26 cellular contexts compared by ENCODE assay signal in genomic region chr6:21616005-21616404, GRCh38. TPM values are rescaled to one million over a fixed set of nuclear protein-coding genes. Genes with fewer than 3 reads are reported as not detected.
DNase-seq lines count a peak whose midpoint lies in the region; FAIRE-seq and TF ChIP-seq lines count a peak whose summit lies in the region.
"Had no signal": no experiment of that assay in that cellular context is flagged by ENCODE, and none has a peak within 500 bp of the region (broad histone marks: within the 10 kb centered on the region; RNA-seq: fewer than 3 reads in every experiment).

No MANE protein-coding gene starts in this region.

- H3K79me1 ChIP-seq in H9 (ENCODE audit: insufficient read depth, low read depth, low read length, poor library complexity, severe bottlenecking) (no peaks in the 10 kb centered on the region), trophoblast cell (ENCODE audit: low read length) (peaks cover 19% of the 10 kb centered on the region)

- H2AK5ac ChIP-seq in H9 (ENCODE audit: insufficient read length, low read length): no peak overlapping the region
- no peak overlapping the region for H2AK5ac ChIP-seq in trophoblast cell (ENCODE audit: low read length)

- H3K4me1 Mint-ChIP-seq in H9: peaks cover 19 to 24% of the 10 kb centered on the region in 2 experiments
- H3K4me1 Mint-ChIP-seq: stimulated activated naive CD8-positive, alpha-beta T cell treated with anti-CD3 and anti-CD28 coated beads, Interleukin-15, amount 100 ng/mL, for 72 hours had no signal

- H3K9me2 ChIP-seq in PC-9 (ENCODE audit: insufficient read depth): no peaks in the 10 kb centered on the region

- H3K4me3 Mint-ChIP-seq in H9: no peak overlapping the region
- H3K4me3 Mint-ChIP-seq: dendritic cell treated with granulocyte-macrophage colony-stimulating factor and Interleukin-4, amounts not matched to agents 40 ng/mL and 50 ng/mL, for 4 days; natural killer cell treated with Interleukin-12 subunit alpha and Interleukin-12 subunit beta and Interleukin-15 and Interleukin-18, amount 100 ng/mL, for 72 hours; stimulated activated naive CD8-positive, alpha-beta T cell treated with anti-CD3 and anti-CD28 coated beads, Interleukin-15, amount 100 ng/mL, for 72 hours; T-helper 1 cell treated with Interleukin-12 subunit alpha and Interleukin-12 subunit beta and Interleukin-4 antibody, amounts not matched to agents 30 μg/mL and 1 μg/mL, for 36 hours had no signal

- no peak overlapping the region for H3K4me3 ChIP-seq in PC-9
- H3K4me3 ChIP-seq in endothelial cell of umbilical vein (replicated peaks in 1 of 3; ENCODE audit: insufficient read depth in 1 of 3, low read depth in 1 of 3, low read length in 3 of 3): no peak overlapping the region
- H3K4me3 ChIP-seq in trophoblast cell (ENCODE audit: low read depth, low read length): no peak overlapping the region
- H3K4me3 ChIP-seq: prostate gland, transverse colon had no signal

- no peak overlapping the region for H3K18ac ChIP-seq in H9 (ENCODE audit: insufficient read length, low read depth, low read length)
- H3K18ac ChIP-seq in trophoblast cell (ENCODE audit: low read length): no peak overlapping the region

- no peak overlapping the region for H3T11ph ChIP-seq in H9 (ENCODE audit: low read length)

- no peak overlapping the region for H3K27ac ChIP-seq in H9 (ENCODE audit: insufficient read length, low read depth, low read length)
- H3K27ac ChIP-seq in PC-9: peak overlapping the region; percentile 22
- peak overlapping the region; percentile 87 for H3K27ac ChIP-seq in endothelial cell of umbilical vein (ENCODE audit: insufficient read depth, low read depth, low read length)
- peak overlapping the region; percentile 82 for H3K27ac ChIP-seq in trophoblast cell (ENCODE audit: low read depth, low read length)
- H3K27ac ChIP-seq: epithelial cell of prostate, prostate gland, transverse colon had no signal

- H3K23ac ChIP-seq in H9 (ENCODE audit: insufficient read length, low read depth, low read length) (no peak overlapping the region), trophoblast cell (ENCODE audit: low read length) (no peak overlapping the region)

- H3K4me1 ChIP-seq in H9 (ENCODE audit: insufficient read depth, low read length): no peaks in the 10 kb centered on the region; the same call in 1 of the 2 replicates
- peaks cover 18% of the 10 kb centered on the region for H3K4me1 ChIP-seq in PC-9 (replicated peaks; ENCODE audit: insufficient read depth)
- peaks cover 20% of the 10 kb centered on the region for H3K4me1 ChIP-seq in endothelial cell of umbilical vein (ENCODE audit: control insufficient read depth, extremely low read depth, insufficient read depth, low read length)
- peaks cover 10 to 21% of the 10 kb centered on the region in 2 experiments for H3K4me1 ChIP-seq in trophoblast cell (ENCODE audit: control insufficient read depth in 1 of 2, insufficient read depth in 2 of 2, low read length in 2 of 2)
- H3K4me1 ChIP-seq: prostate gland, transverse colon had no signal

- no peak overlapping the region for H2BK20ac ChIP-seq in H9 (ENCODE audit: low read depth, low read length, poor library complexity, severe bottlenecking)

- H4K91ac ChIP-seq in H9 (ENCODE audit: insufficient read length, low read depth, low read length) (no peak overlapping the region), trophoblast cell (ENCODE audit: low read depth, low read length) (peak overlapping the region; percentile 83)

- H3K79me2 ChIP-seq in H9 (ENCODE audit: insufficient read depth, low read length) (no peaks in the 10 kb centered on the region), PC-9 (ENCODE audit: low read depth) (no peaks in the 10 kb centered on the region), endothelial cell of umbilical vein (ENCODE audit: control insufficient read depth, insufficient read depth, low read length) (no peaks in the 10 kb centered on the region), trophoblast cell (ENCODE audit: control insufficient read depth, insufficient read depth, low read length, poor library complexity) (no peaks in the 10 kb centered on the region)

- intact Hi-C loops in PC-9 (cut with micrococcal nuclease; ENCODE audit: unreplicated experiment): no loop called here
- intact Hi-C loops in endothelial cell of umbilical vein (cut with micrococcal nuclease): loop anchor here (1.0 to 5.0 kb wide), 4 partner anchors 48 to 231 kb away; no protein-coding TSS in a partner anchor

- FAIRE-seq in endothelial cell of umbilical vein (lab: Jason Lieb, UNC): peak; percentile 82

- CTCF ChIA-PET in PC-9 (lab: Charles Lee) (no interaction called here), endothelial cell of umbilical vein (lab: Charles Lee) (interaction anchor here (1.0 kb wide), 1 partner anchor 22 kb away, joined by 3 read pairs; the partner anchor contains the start of gene SOX4)

- H3K27me3 ChIP-seq in H9 (ENCODE audit: insufficient read depth, low read length) (no peaks in the 10 kb centered on the region), PC-9 (ENCODE audit: insufficient read depth, low read depth) (no peaks in the 10 kb centered on the region), endothelial cell of umbilical vein (ENCODE audit: control insufficient read depth in 2 of 2, insufficient read depth in 2 of 2, low read length in 2 of 2) (no peaks in the 10 kb centered on the region), trophoblast cell (ENCODE audit: insufficient read depth, low read length) (no peaks in the 10 kb centered on the region)
- H3K27me3 ChIP-seq: transverse colon had no signal

- H3K14ac ChIP-seq in H9 (ENCODE audit: insufficient read depth, low read length): no peak overlapping the region
- H3K14ac ChIP-seq in trophoblast cell (ENCODE audit: low read length): no peak overlapping the region

- no peaks in the 10 kb centered on the region for H3K9me1 ChIP-seq in endothelial cell of umbilical vein (replicated peaks; ENCODE audit: control insufficient read depth, extremely low read depth, insufficient read depth, low read length)

- no peaks in the 10 kb centered on the region; the same call in 1 of the 2 replicates for H3F3A ChIP-seq in PC-9 (ENCODE audit: insufficient read depth, low read depth)

- POLR2A ChIA-PET in PC-9 (lab: Charles Lee; ENCODE audit: unreplicated experiment) (interaction anchor here (0.6 kb wide), 1 partner anchor 136 kb away, joined by 7 read pairs; no protein-coding TSS in a partner anchor), endothelial cell of umbilical vein (lab: Charles Lee) (interaction anchor here (0.7 kb wide), 1 partner anchor 145 kb away, joined by 3 read pairs; no protein-coding TSS in a partner anchor)

- H3K23me2 ChIP-seq in H9 (ENCODE audit: insufficient read length, low read depth, low read length, poor library complexity, severe bottlenecking): no peaks in the 10 kb centered on the region

- BruUV-seq in PC-9 (replicated peaks; lab: Mats Ljungman, UMichigan): no TSS peak
- BruUV-seq in endothelial cell of umbilical vein (replicated peaks; lab: Mats Ljungman, UMichigan): no TSS peak

- H3K56ac ChIP-seq in H9 (ENCODE audit: insufficient read length, low read depth, low read length): no peak overlapping the region

- H2BK5ac ChIP-seq in H9 (ENCODE audit: insufficient read length, low read length): no peak overlapping the region
- peak overlapping the region; percentile 79 for H2BK5ac ChIP-seq in trophoblast cell (ENCODE audit: low read depth, low read length, poor library complexity)

- no peak for DNase-seq in H9
- peak; percentile 47 to 51 for DNase-seq in PC-9
- peak; percentile 84 for DNase-seq in endothelial cell of umbilical vein (ENCODE audit: low read depth, low spot score)
- peak; percentile 93 to 94 for DNase-seq in trophoblast cell
- DNase-seq in AG08395 (ENCODE audit: low spot score): no peak
- DNase-seq in medulla oblongata (ENCODE audit: extremely low spot score): no peak
- DNase-seq in SIG-M5 (lab: John Stamatoyannopoulos, UW): no peak
- DNase-seq: activated CD4-positive, alpha-beta T cell treated with anti-CD3 and anti-CD28 coated beads, Interleukin-2, amount 50 U/mL, for 4 hours; activated CD8-positive, alpha-beta memory T cell treated with anti-CD3 and anti-CD28 coated beads, Interleukin-2, amount 50 U/mL, for 48 hours; activated gamma-delta T cell treated with Interleukin-2 at 50 U/mL for 16 hours; COR-L47; DMS79 treated with DMSO at 0.1 percent for 48 hours; foreskin melanocyte; HCEC 1CT; kidney glomerular epithelial cell; midbrain; NCI-H1417; NCI-H524 treated with DMSO at 0.1 percent for 48 hours; stimulated activated CD4-positive, alpha-beta T cell treated with anti-CD3 and anti-CD28 coated beads, Interleukin-4, amount 100 ng/mL, for 24 hours; stimulated activated naive CD8-positive, alpha-beta T cell treated with anti-CD3 and anti-CD28 coated beads, Interleukin-15, amount 100 ng/mL, for 72 hours; transverse colon had no signal

- H3K36me3 Mint-ChIP-seq in H9 (ENCODE audit: insufficient read depth in 1 of 3, low read depth in 3 of 3): no peaks in the 10 kb centered on the region
- H3K36me3 Mint-ChIP-seq: natural killer cell treated with Interleukin-12 subunit alpha and Interleukin-12 subunit beta and Interleukin-15 and Interleukin-18, amount 100 ng/mL, for 72 hours had no signal

- H3K9ac ChIP-seq in H9 (ENCODE audit: extremely low read depth, insufficient read length, low read length) (no peak overlapping the region), endothelial cell of umbilical vein (replicated peaks; ENCODE audit: extremely low read depth, insufficient read depth, low read length) (peak overlapping the region; percentile 64), trophoblast cell (ENCODE audit: low read length) (no peak overlapping the region)

- H2BK120ac ChIP-seq in H9 (ENCODE audit: low read depth, low read length, poor library complexity, severe bottlenecking) (no peak overlapping the region), trophoblast cell (ENCODE audit: insufficient read depth, low read length, poor library complexity) (peak overlapping the region; percentile 38)

- no peak overlapping the region for H4K5ac ChIP-seq in H9 (ENCODE audit: insufficient read length, low read depth, low read length)

- H4K8ac ChIP-seq in H9 (replicated peaks; ENCODE audit: insufficient read length, low read depth, low read length) (no peak overlapping the region), trophoblast cell (ENCODE audit: low read depth, low read length) (peak overlapping the region; percentile 29)

- H2BK15ac ChIP-seq in H9 (ENCODE audit: low read depth, low read length): no peak overlapping the region

- H3K36me3 ChIP-seq in PC-9 (ENCODE audit: low read depth) (no peaks in the 10 kb centered on the region), endothelial cell of umbilical vein (ENCODE audit: control insufficient read depth in 2 of 2, extremely low read depth in 1 of 2, insufficient read depth in 2 of 2, low read length in 2 of 2) (no peaks in the 10 kb centered on the region), trophoblast cell (ENCODE audit: control insufficient read depth in 1 of 2, insufficient read depth in 2 of 2, low read length in 2 of 2) (no peaks in the 10 kb centered on the region)
- H3K36me3 ChIP-seq: prostate gland, transverse colon had no signal

- H3K4ac ChIP-seq in H9 (ENCODE audit: low read depth, low read length) (no peak overlapping the region), trophoblast cell (ENCODE audit: low read depth, low read length) (no peak overlapping the region)

- no peaks in the 10 kb centered on the region for H4K20me1 ChIP-seq in H9 (ENCODE audit: control insufficient read depth, insufficient read depth, insufficient read length)
- no peaks in the 10 kb centered on the region for H4K20me1 ChIP-seq in PC-9 (ENCODE audit: insufficient read depth)
- H4K20me1 ChIP-seq in endothelial cell of umbilical vein (replicated peaks; ENCODE audit: control insufficient read depth, extremely low read depth, insufficient read depth, low read length): no peaks in the 10 kb centered on the region

- TF ChIP-seq POLR2A in endothelial cell of umbilical vein (IDR thresholded peaks at IDR 0.05; ENCODE audit: low read depth, low read length): peak; percentile 44

- H3K27me3 Mint-ChIP-seq in H9 (ENCODE audit: low read depth): no peaks in the 10 kb centered on the region
- H3K27me3 Mint-ChIP-seq: dendritic cell treated with granulocyte-macrophage colony-stimulating factor and Interleukin-4, amounts not matched to agents 40 ng/mL and 50 ng/mL, for 4 days had no signal

- H4K12ac ChIP-seq in trophoblast cell (ENCODE audit: low read depth, low read length): no peak overlapping the region

- no CpG with 5 or more reads among the region's 5 CpGs for WGBS in H9 (ENCODE audit: extremely low coverage, insufficient read length, low lambda C conversion rate)
- WGBS in trophoblast cell (ENCODE audit: extremely low coverage, insufficient coverage, insufficient read length): no CpG with 5 or more reads among the region's 5 CpGs

- no peaks in the 10 kb centered on the region for H3K9me3 ChIP-seq in H9 (ENCODE audit: control insufficient read depth, low read depth, low read length)
- H3K9me3 ChIP-seq in PC-9 (ENCODE audit: insufficient read depth, low read depth): no peaks in the 10 kb centered on the region
- no peaks in the 10 kb centered on the region for H3K9me3 ChIP-seq in endothelial cell of umbilical vein (replicated peaks; ENCODE audit: control insufficient read depth, insufficient read depth, low read length)
- H3K9me3 ChIP-seq in trophoblast cell (ENCODE audit: insufficient read depth, low read depth, low read length): no peaks in the 10 kb centered on the region
- H3K9me3 ChIP-seq: prostate gland, transverse colon had no signal

- peak overlapping the region in 2 of 3 experiments; percentile 60 to 73; a peak in 1 of 7 replicates for H3K27ac Mint-ChIP-seq in H9
- H3K27ac Mint-ChIP-seq: dendritic cell treated with granulocyte-macrophage colony-stimulating factor and Interleukin-4, amounts not matched to agents 40 ng/mL and 50 ng/mL, for 4 days; natural killer cell treated with Interleukin-12 subunit alpha and Interleukin-12 subunit beta and Interleukin-15 and Interleukin-18, amount 100 ng/mL, for 72 hours; T-helper 1 cell treated with Interleukin-12 subunit alpha and Interleukin-12 subunit beta and Interleukin-4 antibody, amounts not matched to agents 30 μg/mL and 1 μg/mL, for 36 hours had no signal

- H3K9me3 Mint-ChIP-seq in H9: no peaks in the 10 kb centered on the region
- H3K9me3 Mint-ChIP-seq: dendritic cell treated with granulocyte-macrophage colony-stimulating factor and Interleukin-4, amounts not matched to agents 40 ng/mL and 50 ng/mL, for 4 days; natural killer cell treated with Interleukin-12 subunit alpha and Interleukin-12 subunit beta and Interleukin-15 and Interleukin-18, amount 100 ng/mL, for 72 hours; stimulated activated naive CD8-positive, alpha-beta T cell treated with anti-CD3 and anti-CD28 coated beads, Interleukin-15, amount 100 ng/mL, for 72 hours; T-helper 1 cell treated with Interleukin-12 subunit alpha and Interleukin-12 subunit beta and Interleukin-4 antibody, amounts not matched to agents 30 μg/mL and 1 μg/mL, for 36 hours had no signal

- no peak overlapping the region for H2BK12ac ChIP-seq in H9 (ENCODE audit: insufficient read length, low read depth, low read length)
- peak overlapping the region; percentile 84 for H2BK12ac ChIP-seq in trophoblast cell (ENCODE audit: low read length)

- H3K4me2 ChIP-seq in H9 (ENCODE audit: insufficient read depth, insufficient read length, low read length): no peak overlapping the region
- H3K4me2 ChIP-seq in PC-9: peak overlapping the region; percentile 35
- H3K4me2 ChIP-seq in endothelial cell of umbilical vein (ENCODE audit: insufficient read depth, low read length): peak overlapping the region; percentile 40
- peak overlapping the region; percentile 28 for H3K4me2 ChIP-seq in trophoblast cell (ENCODE audit: low read length)

- TF ChIP-seq CTCF in H9 (conservative IDR thresholded peaks at IDR 0.05) (no peak), PC-9 (conservative IDR thresholded peaks at IDR 0.05) (no peak), endothelial cell of umbilical vein (IDR thresholded peaks at IDR 0.05; ENCODE audit: extremely low read depth in 1 of 2, insufficient read depth in 1 of 2, low read depth in 1 of 2, low read length in 2 of 2) (no peak)

- dilution Hi-C loops in endothelial cell of umbilical vein (cut with MboI; ENCODE audit: extremely low pct_ligation_motif_present, low sequenced_read_pairs): no loop called here

- H2AFZ ChIP-seq in H9 (ENCODE audit: low read length): no peak overlapping the region
- H2AFZ ChIP-seq in PC-9: 0 out of 2 replicates have a peak overlapping the region, but pooled peaks have one; percentile 25
- peak overlapping the region; percentile 27 for H2AFZ ChIP-seq in endothelial cell of umbilical vein (ENCODE audit: low read depth, low read length)
- no peak overlapping the region for H2AFZ ChIP-seq in trophoblast cell (ENCODE audit: insufficient read depth, low read length, poor library complexity)

RNA-seq across cellular contexts. Expression of gene SOX4, which starts 22.5 kb away (rescaled TPM):
- total RNA-seq in H9 (2021): 108 and 112 TPM in 2 replicates
- 32.8 and 36.1 TPM in 2 replicates for total RNA-seq in PC-9 (2021)
- 121 and 127 TPM in 2 replicates for total RNA-seq in endothelial cell of umbilical vein
- 18.5 and 20.4 TPM in 2 replicates for polyA plus RNA-seq in endothelial cell of umbilical vein
- 17.6 and 22.6 TPM in 2 replicates for polyA plus RNA-seq in endothelial cell of umbilical vein (2011; cell fraction: cytosol; rRNA removed)
- polyA plus RNA-seq in endothelial cell of umbilical vein (2011; cell fraction: nucleus; rRNA removed): 35.2 and 46.7 TPM in 2 replicates
- 66.1 and 81.9 TPM in 2 replicates for polyA plus RNA-seq in endothelial cell of umbilical vein (2012)
- 43.4 and 49.9 TPM in 2 replicates for polyA minus RNA-seq in endothelial cell of umbilical vein
- 4.7 TPM for polyA minus RNA-seq in endothelial cell of umbilical vein (2011; cell fraction: cytosol; rRNA and poly(A)+ RNA removed)
- polyA minus RNA-seq in endothelial cell of umbilical vein (2011; cell fraction: nucleus; rRNA and poly(A)+ RNA removed): 54.9 and 59.8 TPM in 2 replicates
- 117 and 120 TPM in 2 replicates for polyA plus RNA-seq in trophoblast cell (2013)

Comparison
In these comparisons a context has a peak if more than half of its experiments do, and no peak if none do; other contexts are left out.
1. DNase-seq: peak in PC-9 (2 of 2), endothelial cell of umbilical vein (single experiment) and trophoblast cell (2 of 2); none in H9 (single experiment), AG08395 (single experiment), medulla oblongata (single experiment) and SIG-M5 (single experiment).
2. H2AFZ ChIP-seq: peak in PC-9 (single experiment) and endothelial cell of umbilical vein (single experiment); none in H9 (single experiment) and trophoblast cell (single experiment).